Comparison of ENCODE assay signal across 8 cellular contexts in the genomic region with DNA sequence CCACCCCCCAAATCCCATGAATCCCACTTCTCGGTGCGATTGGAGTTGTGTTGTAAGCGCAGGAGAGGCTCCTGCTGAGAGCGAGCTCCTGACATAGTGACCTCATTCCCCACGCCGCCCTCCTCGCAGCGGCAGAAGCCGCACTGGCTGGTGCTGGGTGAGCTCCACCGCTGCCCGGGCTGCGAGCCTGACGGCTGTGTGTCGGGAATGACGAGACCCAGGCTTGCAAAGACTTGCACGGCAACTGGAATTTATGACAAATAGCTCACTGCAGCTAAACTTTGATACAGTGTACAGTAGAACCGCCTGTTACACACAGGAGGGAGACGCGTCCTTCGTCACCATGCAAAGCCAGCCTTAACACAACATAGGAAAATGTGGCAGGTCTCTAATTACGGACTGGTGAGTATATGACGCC.
DNase-seq lines count a peak whose midpoint lies in the region; ATAC-seq and TF ChIP-seq lines count a peak whose summit lies in the region.

No MANE protein-coding gene starts in this region.

- peak; percentile 49 for DNase-seq in A673 (ENCODE audit: low spot score)
- DNase-seq in M059J (ENCODE audit: low read depth): peak; percentile 72
- peak; percentile 51 for DNase-seq in cerebellar cortex (ENCODE audit: low spot score)
- DNase-seq in kidney tubule cell (ENCODE audit: low spot score): peak; percentile 91
- peak; percentile 73 for DNase-seq in testis
- DNase-seq in AML-193 (lab: John Stamatoyannopoulos, UW): no peak

- POLR2A ChIA-PET in A673 (lab: Charles Lee; ENCODE audit: low non-redundant PET): interaction anchor here (0.6 kb wide), 2 partner anchors 99 to 166 kb away, joined by 3 to 19 read pairs; no protein-coding TSS in a partner anchor

- H3K4me1 ChIP-seq in A673 (ENCODE audit: insufficient read depth, low read length, poor library complexity, severe bottlenecking): peaks cover 11% of the 10 kb centered on the region
- peaks cover 13% of the 10 kb centered on the region for H3K4me1 ChIP-seq in testis

- no peak for TF ChIP-seq POLR2A in testis (IDR thresholded peaks at IDR 0.05)

- no TSS peak for BruUV-seq in A673 (replicated peaks; lab: Mats Ljungman, UMichigan)

- TF ChIP-seq CTCF in A673 (conservative IDR thresholded peaks at IDR 0.05; ENCODE audit: low read depth, low read length) (no peak), testis (IDR thresholded peaks at IDR 0.05) (no peak)

- no peak overlapping the region for H3K27ac ChIP-seq in A673 (ENCODE audit: low read depth, low read length, poor library complexity, severe bottlenecking)
- H3K27ac ChIP-seq in testis: peak overlapping the region in 1 of 2 donors; percentile 37

- intact Hi-C loops in A673 (cut with micrococcal nuclease; ENCODE audit: unreplicated experiment) (loop anchor here (10.0 kb wide), 1 partner anchor 177 kb away; no protein-coding TSS in a partner anchor), testis (cut with DNase I; ENCODE audit: low total_unique reads) (no loop called here)

- WGBS in testis, 2 donors: 8 to 12% methylated on average over 9 to 22 of the region's 22 CpGs

- CTCF ChIA-PET in A673 (lab: Charles Lee): no interaction called here

- no peaks in the 10 kb centered on the region for H3K36me3 ChIP-seq in A673 (ENCODE audit: insufficient read depth, low read length, poor library complexity, severe bottlenecking)
- no peaks in the 10 kb centered on the region for H3K36me3 ChIP-seq in testis (ENCODE audit: low read depth, missing control alignments)

- H3K9me3 ChIP-seq in A673 (ENCODE audit: low read depth, low read length, poor library complexity, severe bottlenecking) (no peaks in the 10 kb centered on the region), testis (no peaks in the 10 kb centered on the region)

- H3K27me3 ChIP-seq in A673 (replicated peaks; ENCODE audit: insufficient read depth, low read depth, low read length, poor library complexity) (no peaks in the 10 kb centered on the region), testis (no peaks in the 10 kb centered on the region)

- ATAC-seq in HG03354 (IDR thresholded peaks at IDR 0.05; ENCODE audit: poor library complexity, severe bottlenecking, unreplicated experiment) (no peak), GM18873 (IDR thresholded peaks at IDR 0.05; ENCODE audit: low FRiP score, unreplicated experiment) (no peak)

- H3K4me3 ChIP-seq in A673 (ENCODE audit: low read depth, low read length, poor library complexity, severe bottlenecking) (peak overlapping the region; percentile 33), testis (peak overlapping the region in 1 of 2 donors; percentile 21)

Comparison
In these comparisons a context has a peak if more than half of its experiments do, and no peak if none do; other contexts are left out.
1. DNase-seq: peak in A673 (single experiment), M059J (single experiment), cerebellar cortex (single experiment), kidney tubule cell (single experiment) and testis (single experiment); none in AML-193 (0 of 2).